10 cellular contexts compared by ENCODE assay signal in the genomic region with DNA sequence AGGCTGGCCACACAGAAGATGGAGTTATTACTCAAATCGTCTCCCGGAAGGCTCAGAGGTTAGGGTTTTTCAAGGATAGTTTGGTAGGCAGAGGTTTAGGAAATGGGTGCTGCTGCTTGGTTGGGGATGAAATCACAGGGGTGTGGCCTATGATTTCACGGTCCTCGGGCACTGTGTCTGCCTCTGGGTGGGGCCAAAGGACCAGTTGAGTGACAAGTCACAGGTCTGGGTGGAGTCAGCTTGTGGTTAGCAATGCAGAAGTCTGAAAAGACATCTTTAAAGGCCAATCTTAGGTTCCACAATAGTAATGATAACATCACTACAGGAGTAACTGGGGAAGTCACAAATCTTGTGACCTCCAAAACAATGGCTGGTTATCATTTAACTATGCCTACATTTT.
DNase-seq lines count a peak whose midpoint lies in the region; ATAC-seq lines count a peak whose summit lies in the region.
"Had no signal": no experiment of that assay in that cellular context is flagged by ENCODE, and none has a peak within 500 bp of the region (broad histone marks: within the 10 kb centered on the region; RNA-seq: fewer than 3 reads in every experiment).

No MANE protein-coding gene starts in this region.

- H3K9me3 Mint-ChIP-seq in immature natural killer cell, result peaks cover 0 to 5% (median under 1%) of the 10 kb centered on the region in 6 donors

- H3K4me1 Mint-ChIP-seq in immature natural killer cell, result peaks cover 1 to 7% of the 10 kb centered on the region in 2 donors
- H3K4me1 Mint-ChIP-seq: T-cell had no signal

- H3K27me3 Mint-ChIP-seq in immature natural killer cell (ENCODE audit: low read depth in 3 of 3), result peaks cover 0 to 1% (median 0%) of the 10 kb centered on the region in 3 donors
- H3K27me3 Mint-ChIP-seq: T-cell had no signal

- ATAC-seq in GM19324 (IDR thresholded peaks at IDR 0.05; ENCODE audit: low FRiP score, unreplicated experiment) (peak; percentile 77), HG02759 (IDR thresholded peaks at IDR 0.05; ENCODE audit: unreplicated experiment) (peak; percentile 87)
- ATAC-seq: T-cell had no signal

- no peak overlapping the region for H3K4me3 Mint-ChIP-seq in immature natural killer cell
- H3K4me3 Mint-ChIP-seq: T-cell had no signal

- H3K27ac Mint-ChIP-seq in immature natural killer cell, result no peak overlapping the region
- H3K27ac Mint-ChIP-seq: T-cell had no signal

- DNase-seq in NCI-H748 (lab: John Stamatoyannopoulos, UW; ENCODE audit: unreplicated experiment) (peak; percentile 66), iPS DF 19.7 (ENCODE audit: low read depth, low spot score) (peak; percentile 25), immature natural killer cell (no peak), substantia nigra (lab: John Stamatoyannopoulos, UW) (no peak), ureter (ENCODE audit: low spot score) (no peak), pons (ENCODE audit: low spot score) (no peak)
- DNase-seq: H7 had no signal

- no peak overlapping the region for H3K27ac ChIP-seq in substantia nigra (ENCODE audit: low read depth, low read length, poor library complexity, severe bottlenecking)

- no peaks in the 10 kb centered on the region for H3K36me3 Mint-ChIP-seq in immature natural killer cell
- H3K36me3 Mint-ChIP-seq: T-cell had no signal

Comparison
In these comparisons a context has a peak if more than half of its experiments do, and no peak if none do; other contexts are left out.
1. DNase-seq: peak in NCI-H748 (single experiment) and iPS DF 19.7 (single experiment); none in immature natural killer cell (0 of 3), substantia nigra (0 of 49), ureter (single experiment) and pons (single experiment).